9 cellular contexts compared by ENCODE assay signal in the genomic region with DNA sequence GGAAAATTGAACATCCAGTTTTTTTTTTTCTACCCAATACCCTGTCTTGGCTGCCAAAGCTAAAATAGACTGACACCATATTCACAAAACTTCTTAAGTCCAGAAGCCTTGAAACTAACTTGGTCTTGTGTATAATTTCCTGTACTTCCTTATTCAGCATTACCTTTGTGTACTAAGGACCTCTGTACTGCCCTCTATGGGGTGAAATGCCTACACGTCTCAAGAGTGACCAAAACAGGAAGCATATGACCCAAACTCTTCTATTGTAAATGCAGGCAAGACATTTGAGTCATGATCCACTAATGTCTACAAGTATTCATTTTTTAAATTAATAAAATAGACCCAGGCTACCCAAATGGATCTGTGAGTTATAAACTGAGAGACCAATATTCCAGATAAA. TPM values are rescaled to one million over a fixed set of nuclear protein-coding genes. Genes with fewer than 3 reads are reported as not detected.
DNase-seq lines count a peak whose midpoint lies in the region; ATAC-seq and TF ChIP-seq lines count a peak whose summit lies in the region.
"Had no signal": no experiment of that assay in that cellular context is flagged by ENCODE, and none has a peak within 500 bp of the region (broad histone marks: within the 10 kb centered on the region; RNA-seq: fewer than 3 reads in every experiment).

No MANE protein-coding gene starts in this region.

- H3K4me3 ChIP-seq in Peyer's patch (no peak overlapping the region), spleen (no peak overlapping the region)

- ATAC-seq in GM18498 (IDR thresholded peaks at IDR 0.05; ENCODE audit: unreplicated experiment) (peak; percentile 76), HG02885 (IDR thresholded peaks at IDR 0.05; ENCODE audit: poor library complexity, unreplicated experiment) (peak; percentile 61)

- H3K27me3 ChIP-seq in Peyer's patch (no peaks in the 10 kb centered on the region), spleen (replicated peaks in 1 of 7) (no peaks in the 10 kb centered on the region)
- H3K27me3 ChIP-seq: neutrophil had no signal

- H3K4me1 ChIP-seq in Peyer's patch (no peaks in the 10 kb centered on the region), spleen (no peaks in the 10 kb centered on the region)

- H3K27ac ChIP-seq in Peyer's patch (no peak overlapping the region), spleen (no peak overlapping the region)
- H3K27ac ChIP-seq: neutrophil had no signal

- peak in 1 of 6 experiments; percentile 26 for TF ChIP-seq CTCF in Peyer's patch (IDR thresholded peaks at IDR 0.05)
- TF ChIP-seq CTCF in spleen (IDR thresholded peaks at IDR 0.05 in 8 of 11, conservative IDR thresholded peaks at IDR 0.05 in 3 of 11) = no peak

- H3K36me3 ChIP-seq in Peyer's patch = no peaks in the 10 kb centered on the region
- no peaks in the 10 kb centered on the region for H3K36me3 ChIP-seq in spleen
- H3K36me3 ChIP-seq: neutrophil had no signal

- 13 to 20% (median 17%) methylated on average over 1 of the region's 1 CpG for WGBS in spleen, 5 donors

- DNase-seq in RKO (ENCODE audit: low spot score) (peak; percentile 64), iPS DF 19.7 (ENCODE audit: low read depth, low spot score) (peak; percentile 3), Peyer's patch (no peak), SHP77 (lab: John Stamatoyannopoulos, UW) (no peak), spleen (no peak)
- DNase-seq in stimulated activated CD4-positive, alpha-beta T cell treated with anti-CD3 and anti-CD28 coated beads, Interleukin-1b, Interleukin-23, amount 100 ng/mL, for 48 hours = no peak

- no peaks in the 10 kb centered on the region for H3K9me3 ChIP-seq in Peyer's patch
- H3K9me3 ChIP-seq in spleen = peaks cover 0 to 4% (median 0%) of the 10 kb centered on the region in 8 donors
- H3K9me3 ChIP-seq: neutrophil had no signal

- TF ChIP-seq POLR2A in Peyer's patch (IDR thresholded peaks at IDR 0.05) (no peak), spleen (IDR thresholded peaks at IDR 0.05) (no peak)

- intact Hi-C loops in spleen (cut with DNase I; ENCODE audit: low total_unique reads) = no loop called here

RNA-seq across cellular contexts. Expression of gene HMGCLL1, which starts 50.4 kb away (rescaled TPM):
- total RNA-seq in Peyer's patch = 1 to 10 TPM in 1 of 4 donors, not detected in 3; 2.2 TPM
- under 1 TPM in 1 of 7 donors, not detected in 6; 0.39 TPM for total RNA-seq in spleen
- not detected for polyA plus RNA-seq in spleen

Comparison
In these comparisons a context has a peak if more than half of its experiments do, and no peak if none do; other contexts are left out.
1. DNase-seq: peak in RKO (single experiment) and iPS DF 19.7 (single experiment); none in Peyer's patch (0 of 3), SHP77 (0 of 2), stimulated activated CD4-positive, alpha-beta T cell treated with anti-CD3 and anti-CD28 coated beads, Interleukin-1b, Interleukin-23, amount 100 ng/mL, for 48 hours (single experiment) and spleen (single experiment).